1 cellular context compared by ENCODE assay signal in the genomic region with DNA sequence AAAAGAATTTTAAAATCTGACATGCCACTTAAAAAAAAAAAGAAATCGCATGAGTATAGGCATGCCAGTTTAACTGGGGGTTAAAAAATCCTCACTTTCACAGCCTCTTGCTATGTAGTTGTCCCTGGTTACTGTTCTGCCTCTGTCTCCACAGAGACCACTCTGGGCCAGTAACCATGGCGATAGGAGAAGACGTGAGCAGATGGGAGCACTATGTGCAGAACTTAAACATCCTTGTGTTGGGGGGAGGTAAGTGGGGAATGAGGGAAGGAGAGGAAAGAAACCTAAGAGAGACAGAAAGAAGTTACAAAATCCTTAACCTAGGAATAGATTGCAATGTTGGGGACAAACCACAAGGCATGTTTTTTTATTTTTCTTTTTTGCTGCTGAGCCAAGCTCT.
TF ChIP-seq lines count a peak whose summit lies in the region.

No MANE protein-coding gene starts in this region.

TF ChIP-seq in HepG2, 621 proteins besides CTCF, POLR2A, EP300 and RAD21 (continued from another document):
- TF ChIP-seq RNF219 (CRISPR knock-in tag; IDR thresholded peaks at IDR 0.05), result no peak
- no peak for TF ChIP-seq GATAD1 (CRISPR knock-in tag; IDR thresholded peaks at IDR 0.05)
